11 cellular contexts compared by ENCODE assay signal in genomic region chr1:58813801-58814200, GRCh38. TPM values are rescaled to one million over a fixed set of nuclear protein-coding genes. Genes with fewer than 3 reads are reported as not detected.
DNase-seq lines count a peak whose midpoint lies in the region; ATAC-seq, FAIRE-seq and TF ChIP-seq lines count a peak whose summit lies in the region.
"Had no signal": no experiment of that assay in that cellular context is flagged by ENCODE, and none has a peak within 500 bp of the region (broad histone marks: within the 10 kb centered on the region; RNA-seq: fewer than 3 reads in every experiment).

No MANE protein-coding gene starts in this region.

- H3K27ac ChIP-seq in heart left ventricle (peak overlapping the region; percentile 87 to 96 (median 92)), H1 (ENCODE audit: low read depth, low read length) (no peak overlapping the region), uterus (peak overlapping the region; percentile 93 to 95)
- H3K27ac ChIP-seq: BLaER1 had no signal

- H3K79me1 ChIP-seq in H1 (ENCODE audit: low read depth, low read length), result no peaks in the 10 kb centered on the region

- no peak overlapping the region for H3K14ac ChIP-seq in H1 (ENCODE audit: insufficient read length)

- H3K36me3 Mint-ChIP-seq in natural killer cell treated with Interleukin-12 subunit alpha and Interleukin-12 subunit beta and Interleukin-15 and Interleukin-18, amount 100 ng/mL, for 72 hours, result no peaks in the 10 kb centered on the region

- H2BK15ac ChIP-seq in H1 (ENCODE audit: low read length), result peak overlapping the region; percentile 83; the same call in 1 of the 2 replicates

- H3K23me2 ChIP-seq in H1 (ENCODE audit: low read depth, low read length), result peaks cover 12% of the 10 kb centered on the region

- no peaks in the 10 kb centered on the region for H3K79me2 ChIP-seq in H1 (ENCODE audit: control insufficient read depth in 1 of 2, insufficient read depth in 2 of 2, low read length in 2 of 2)

- H4K91ac ChIP-seq in H1 (replicated peaks; ENCODE audit: insufficient read length, low read length), result peak overlapping the region; percentile 26

- WGBS in heart left ventricle, 4 donors, result 53 to 70% (median 59%) methylated on average over 6 to 7 of the region's 7 CpGs
- 81% methylated on average over 7 of the region's 7 CpGs; no CpG with 5 or more reads in 1 of the 2 experiments for WGBS in H1 (ENCODE audit: extremely low coverage in 1 of 2, insufficient coverage in 1 of 2, insufficient read length in 1 of 2, insufficient replicate concordance in 2 of 2, low coverage in 1 of 2, low lambda C conversion rate in 2 of 2, missing lambda C conversion rate in 1 of 2), 2 experiments

- no peak overlapping the region for H3K56ac ChIP-seq in H1 (replicated peaks; ENCODE audit: insufficient read length, low read depth, low read length)

- H3K18ac ChIP-seq in H1 (ENCODE audit: extremely low read depth, low read length), result no peak overlapping the region

- H4K8ac ChIP-seq in H1 (ENCODE audit: extremely low read depth, insufficient read depth, low read length), result peak overlapping the region; percentile 81; the same call in 1 of the 2 replicates

- H3K9me3 ChIP-seq in heart left ventricle (no peaks in the 10 kb centered on the region), H1 (ENCODE audit: insufficient read depth in 2 of 2, low read depth in 1 of 2, low read length in 1 of 2) (no peaks in the 10 kb centered on the region), uterus (no peaks in the 10 kb centered on the region)
- H3K9me3 ChIP-seq: BLaER1 had no signal

- no peak overlapping the region for H2AFZ ChIP-seq in H1 (ENCODE audit: low read length)

- TF ChIP-seq POLR2A in heart left ventricle (IDR thresholded peaks at IDR 0.05), result no peak
- TF ChIP-seq POLR2A in H1 (IDR thresholded peaks at IDR 0.05; ENCODE audit: control extremely low read depth in 1 of 2, low read depth in 2 of 2, low read length in 2 of 2), result no peak
- no peak for TF ChIP-seq POLR2A in uterus (IDR thresholded peaks at IDR 0.05)

- H3K27ac Mint-ChIP-seq in natural killer cell treated with Interleukin-12 subunit alpha and Interleukin-12 subunit beta and Interleukin-15 and Interleukin-18, amount 100 ng/mL, for 72 hours, result peak overlapping the region; percentile 23 to 41

- no peak overlapping the region for H4K5ac ChIP-seq in H1 (ENCODE audit: insufficient read length, low read depth, low read length)

- H3K36me3 ChIP-seq in heart left ventricle, result no peaks in the 10 kb centered on the region
- no peaks in the 10 kb centered on the region for H3K36me3 ChIP-seq in H1 (ENCODE audit: control insufficient read depth in 2 of 4, insufficient read depth in 4 of 4, low read length in 3 of 4)
- no peaks in the 10 kb centered on the region for H3K36me3 ChIP-seq in uterus
- H3K36me3 ChIP-seq: BLaER1 had no signal

- peaks cover 38 to 43% of the 10 kb centered on the region in 2 donors for H3K4me1 Mint-ChIP-seq in natural killer cell treated with Interleukin-12 subunit alpha and Interleukin-12 subunit beta and Interleukin-15 and Interleukin-18, amount 100 ng/mL, for 72 hours (ENCODE audit: low read depth in 2 of 2)

- H3K4me1 ChIP-seq in heart left ventricle (peaks cover 0 to 62% (median 20%) of the 10 kb centered on the region in 12 donors), H1 (replicated peaks in 1 of 4; ENCODE audit: control insufficient read depth in 3 of 4, insufficient read depth in 4 of 4, low read length in 3 of 4) (peaks cover 6 to 12% (median 6%) of the 10 kb centered on the region in 4 experiments; a peak in 5 of 7 replicates), uterus (no peaks in the 10 kb centered on the region)

- peak overlapping the region in 3 of 12 donors; percentile 62 to 68 (median 67) for H3K4me3 ChIP-seq in heart left ventricle
- peak overlapping the region in 1 of 4 experiments; percentile 66; a peak in 1 of 8 replicates for H3K4me3 ChIP-seq in H1 (ENCODE audit: extremely low read depth in 1 of 4, insufficient read depth in 2 of 4, low read depth in 3 of 4, low read length in 4 of 4)
- H3K4me3 ChIP-seq in uterus, result no peak overlapping the region
- H3K4me3 ChIP-seq: BLaER1 had no signal

- no peak for TF ChIP-seq EP300 in H1 (IDR thresholded peaks at IDR 0.05; ENCODE audit: borderline replicate concordance in 1 of 2, low read depth in 2 of 2, low read length in 2 of 2)

- no peaks in the 10 kb centered on the region for H3K9me3 Mint-ChIP-seq in natural killer cell treated with Interleukin-12 subunit alpha and Interleukin-12 subunit beta and Interleukin-15 and Interleukin-18, amount 100 ng/mL, for 72 hours

- ATAC-seq in heart left ventricle (no peak), GM18519 (IDR thresholded peaks at IDR 0.05; ENCODE audit: low FRiP score, unreplicated experiment) (no peak)
- no peak for ATAC-seq in natural killer cell treated with Interleukin-12 subunit alpha and Interleukin-12 subunit beta and Interleukin-15 and Interleukin-18, amount 100 ng/mL, for 72 hours
- ATAC-seq: SK-N-SH treated with all-trans-retinoic acid at 6 μM for 48 hours had no signal

- DNase-seq in heart left ventricle (peak in 1 of 5 donors; percentile 47), cardiac septum (ENCODE audit: low spot score) (no peak), H1 (ENCODE audit: low read depth in 1 of 2, low spot score in 2 of 2) (no peak), uterus (peak in 1 of 2 donors; percentile 38), anterior cingulate cortex (lab: John Stamatoyannopoulos, UW) (no peak), H4 (ENCODE audit: low spot score) (no peak)
- no peak for DNase-seq in natural killer cell treated with Interleukin-12 subunit alpha and Interleukin-12 subunit beta and Interleukin-15 and Interleukin-18, amount 100 ng/mL, for 72 hours (ENCODE audit: low spot score)
- DNase-seq: activated CD8-positive, alpha-beta memory T cell treated with anti-CD3 and anti-CD28 coated beads, Interleukin-2, amount 50 U/mL, for 4 hours had no signal

- peak overlapping the region; percentile 93 for H2BK12ac ChIP-seq in H1 (ENCODE audit: low read depth, low read length)

- no peak overlapping the region for H3K4ac ChIP-seq in H1 (replicated peaks; ENCODE audit: insufficient read length, low read depth, low read length)

- H2BK20ac ChIP-seq in H1 (ENCODE audit: low read length), result peak overlapping the region; percentile 53; the same call in 1 of the 2 replicates

- intact Hi-C loops in heart left ventricle (cut with DNase I) (loop anchor here in 7 of 10 donors (2.0 to 10.0 kb wide), 7 partner anchors 29 to 481 kb away; partner anchors contain the start of genes JUN (in 4 of the 7) and FGGY (in 1 of the 7)), cardiac septum (cut with DNase I) (loop anchor here (10.0 kb wide), 1 partner anchor 481 kb away; the partner anchor contains the start of gene FGGY), uterus (cut with DNase I; ENCODE audit: low total_unique reads) (no loop called here)

- no peak overlapping the region for H3K23ac ChIP-seq in H1 (ENCODE audit: insufficient read length)

- no peak for TF ChIP-seq CTCF in heart left ventricle (IDR thresholded peaks at IDR 0.05)
- no peak for TF ChIP-seq CTCF in H1 (IDR thresholded peaks at IDR 0.05; ENCODE audit: control extremely low read depth in 1 of 3, insufficient read depth in 1 of 3, low read depth in 1 of 3, low read length in 3 of 3)
- TF ChIP-seq CTCF in uterus (IDR thresholded peaks at IDR 0.05), result no peak

- H2BK120ac ChIP-seq in H1 (replicated peaks; ENCODE audit: low read depth, low read length), result no peak overlapping the region

- no peak for TF ChIP-seq RAD21 in H1 (IDR thresholded peaks at IDR 0.05 in 1 of 2, conservative IDR thresholded peaks at IDR 0.05 in 1 of 2; ENCODE audit: low read depth in 2 of 2, low read length in 2 of 2)

- no peak overlapping the region for H3K9ac ChIP-seq in H1 (replicated peaks in 1 of 4; ENCODE audit: extremely low read depth in 1 of 4, low read depth in 3 of 4, low read length in 3 of 4)
- H3K9ac ChIP-seq: BLaER1 had no signal

- H2BK5ac ChIP-seq in H1 (ENCODE audit: low read depth, low read length), result 0 out of 2 replicates have a peak overlapping the region, but pooled peaks have one; percentile 16

- CTCF ChIA-PET in H1 (lab: Charles Lee; ENCODE audit: partially characterized antibody), result interaction anchor here (1.1 to 1.7 kb wide), 6 partner anchors 10 to 886 kb away, joined by 3 to 5 read pairs (median 3); partner anchors contain the start of gene JUN

- no peaks in the 10 kb centered on the region for H4K20me1 ChIP-seq in H1 (replicated peaks in 1 of 2; ENCODE audit: control insufficient read depth in 1 of 2, insufficient read depth in 2 of 2, low read length in 2 of 2)
- H4K20me1 ChIP-seq: BLaER1 had no signal

- POLR2A ChIA-PET in H1 (lab: Charles Lee; ENCODE audit: partially characterized antibody), result interaction anchor here (1.0 kb wide), 1 partner anchor 30 kb away, joined by 8 read pairs; the partner anchor contains the start of gene JUN

- no peak for FAIRE-seq in H1 (lab: Jason Lieb, UNC)

- H2AK5ac ChIP-seq in H1 (ENCODE audit: low read depth, low read length), result no peak overlapping the region; the same call in 1 of the 2 replicates

- H3K27me3 Mint-ChIP-seq in natural killer cell treated with Interleukin-12 subunit alpha and Interleukin-12 subunit beta and Interleukin-15 and Interleukin-18, amount 100 ng/mL, for 72 hours, result no peaks in the 10 kb centered on the region

- H3K27me3 ChIP-seq in heart left ventricle, result no peaks in the 10 kb centered on the region
- H3K27me3 ChIP-seq in H1 (replicated peaks in 1 of 4; ENCODE audit: control insufficient read depth in 3 of 4, extremely low read depth in 1 of 4, insufficient read depth in 3 of 4, low read length in 3 of 4), result peaks cover 0 to 22% (median 14%) of the 10 kb centered on the region in 4 experiments; a peak in 6 of 7 replicates
- no peaks in the 10 kb centered on the region for H3K27me3 ChIP-seq in uterus
- H3K27me3 ChIP-seq: BLaER1 had no signal

- H3K4me2 ChIP-seq in H1 (ENCODE audit: insufficient read depth in 1 of 2, low read depth in 2 of 2, low read length in 2 of 2), result peak overlapping the region; percentile 82 to 84; a peak in 3 of 4 replicates

- H3K4me3 Mint-ChIP-seq in natural killer cell treated with Interleukin-12 subunit alpha and Interleukin-12 subunit beta and Interleukin-15 and Interleukin-18, amount 100 ng/mL, for 72 hours, result peak overlapping the region; percentile 33

RNA-seq across cellular contexts. Expression of gene JUN, which starts 30.0 kb away (rescaled TPM):
- total RNA-seq in heart left ventricle (100 to 1,000 TPM in 1 of 9 donors, 10 to 100 TPM in 8; 57.1 to 128 (median 82.8) TPM), cardiac septum (91.7 TPM), uterus (100 to 1,000 TPM; 154 to 246 (median 239) TPM)
- polyA plus RNA-seq in heart left ventricle (100 to 1,000 TPM in 1 of 2 donors, 10 to 100 TPM in 1; 71.6 to 133 TPM), H1 (2011; rRNA removed) (4.4 and 6.6 TPM in 2 replicates)
- 10.9 and 13.5 TPM in 2 replicates for total RNA-seq in H1 (2021; fragmentation: NEBNext Ultra II Directional; extraction: Animal tissue kit (Norgen Biotek cat#: 25700))
- polyA plus RNA-seq in H1 (2011; cell fraction: cytosol; rRNA removed), result 7.0 TPM
- 11.3 TPM for polyA plus RNA-seq in H1 (2011; cell fraction: nucleus; rRNA removed)
- 5.0 to 9.8 TPM (median 6.1 TPM) in 4 replicates for polyA plus RNA-seq in H1 (2012, experiment 1 of 2)
- polyA plus RNA-seq in H1 (2012, experiment 2 of 2), result 6.6 TPM
- polyA plus RNA-seq in H1 (2013, experiment 1 of 2), result 4.8 TPM
- polyA plus RNA-seq in H1 (2013, experiment 2 of 2), result 5.4 TPM
- 2.9 and 5.5 TPM in 2 replicates for polyA minus RNA-seq in H1 (2011; rRNA and poly(A)+ RNA removed)
- polyA minus RNA-seq in H1 (2011; cell fraction: cytosol; rRNA and poly(A)+ RNA removed), result 7.0 TPM
- 55.3 TPM for polyA minus RNA-seq in H1 (2011; cell fraction: nucleus; rRNA and poly(A)+ RNA removed)
- total RNA-seq in natural killer cell treated with Interleukin-12 subunit alpha and Interleukin-12 subunit beta and Interleukin-15 and Interleukin-18, amount 100 ng/mL, for 72 hours, result 10 to 100 TPM; 62.2 to 90.1 TPM
- 23.2 and 29.4 TPM in 2 replicates for total RNA-seq in H4 (2014; rRNA removed; shearing (Covaris generic))
